In genomic region chr10:10925667-10926066, GRCh38 we compare ENCODE assay signal across 22 cellular contexts.
"Had no signal": no experiment of that assay in that cellular context is flagged by ENCODE, and none has a peak within 500 bp of the region (broad histone marks: within the 10 kb centered on the region; RNA-seq: fewer than 3 reads in every experiment).

No MANE protein-coding gene starts in this region.

- H3K27ac Mint-ChIP-seq: dendritic cell treated with granulocyte-macrophage colony-stimulating factor and Interleukin-4, amounts not matched to agents 40 ng/mL and 50 ng/mL, for 4 days; effector memory CD8-positive, alpha-beta T cell; endodermal cell; mesothelial cell of epicardium had no signal

- DNase-seq: colonic mucosa; cortex of kidney; effector CD8-positive, alpha-beta T cell; effector memory CD8-positive, alpha-beta T cell; endodermal cell; erythroblast; esophagus squamous epithelium; foreskin fibroblast; foreskin melanocyte; gastrocnemius medialis; glutamatergic neuron; heart right ventricle; hippocampal formation; left cardiac atrium; left lung; left ventricle myocardium superior; lower lobe of right lung; mesenchymal stem cell; mucosa of descending colon had no signal

- H3K27me3 Mint-ChIP-seq: dendritic cell treated with granulocyte-macrophage colony-stimulating factor and Interleukin-4, amounts not matched to agents 40 ng/mL and 50 ng/mL, for 4 days had no signal

- ATAC-seq: effector memory CD8-positive, alpha-beta T cell; esophagus mucosa; gastrocnemius medialis; heart right ventricle; left cardiac atrium; left lung; left ventricle myocardium superior; lower lobe of right lung; mucosa of descending colon had no signal

- H3K36me3 Mint-ChIP-seq: mesothelial cell of epicardium had no signal

- H3K4me3 Mint-ChIP-seq: dendritic cell treated with granulocyte-macrophage colony-stimulating factor and Interleukin-4, amounts not matched to agents 40 ng/mL and 50 ng/mL, for 4 days; effector memory CD8-positive, alpha-beta T cell; endodermal cell; mesothelial cell of epicardium had no signal

- H3K9me3 Mint-ChIP-seq: dendritic cell treated with granulocyte-macrophage colony-stimulating factor and Interleukin-4, amounts not matched to agents 40 ng/mL and 50 ng/mL, for 4 days; effector memory CD8-positive, alpha-beta T cell; endodermal cell had no signal
